ENCODE assay signal across 9 cellular contexts in genomic region chr13:80164451-80164850, GRCh38.
"Had no signal": no experiment of that assay in that cellular context is flagged by ENCODE, and none has a peak within 500 bp of the region (broad histone marks: within the 10 kb centered on the region; RNA-seq: fewer than 3 reads in every experiment).

No MANE protein-coding gene starts in this region.

- H3K36me3 ChIP-seq: HAP-1 had no signal

- H3K9ac ChIP-seq: GM23248 had no signal

- H3K4me3 ChIP-seq: GM23248, HAP-1 had no signal

- FAIRE-seq: HepG2 had no signal

- H3K9me3 ChIP-seq: HAP-1 had no signal

- H3K27ac Mint-ChIP-seq: HFFc6, IgD-negative memory B cell had no signal

- H3K36me3 Mint-ChIP-seq: IgD-negative memory B cell had no signal

- H2AFZ ChIP-seq: GM23248 had no signal

- H3K4me3 Mint-ChIP-seq: HFFc6, IgD-negative memory B cell had no signal

- H3K4me1 ChIP-seq: HAP-1 had no signal

- H3K27ac ChIP-seq: GM23248, HL-60 had no signal

- DNase-seq: GM23248, GOT3, H7, HFFc6, KBM-7 had no signal

- H3K27me3 Mint-ChIP-seq: IgD-negative memory B cell had no signal
